In genomic region chr7:121451367-121452073, GRCh38 we compare ENCODE assay signal across 1 cellular context.
TF ChIP-seq lines count a peak whose summit lies in the region.

No MANE protein-coding gene starts in this region.

TF ChIP-seq in endothelial cell of umbilical vein, 7 proteins besides CTCF, POLR2A, EP300 and RAD21:
- TF ChIP-seq FOS (IDR thresholded peaks at IDR 0.05; ENCODE audit: borderline replicate concordance, insufficient read depth, low read length) (peak; percentile 25), EZH2 (IDR thresholded peaks at IDR 0.05; ENCODE audit: borderline replicate concordance, low read depth, low read length, severe bottlenecking) (no peak)
